In genomic region chr12:52834727-52835001, GRCh38 we compare ENCODE assay signal across 27 cellular contexts. TPM values are rescaled to one million over a fixed set of nuclear protein-coding genes. Genes with fewer than 3 reads are reported as not detected.
DNase-seq lines count a peak whose midpoint lies in the region; ATAC-seq and TF ChIP-seq lines count a peak whose summit lies in the region.
"Had no signal": no experiment of that assay in that cellular context is flagged by ENCODE, and none has a peak within 500 bp of the region (broad histone marks: within the 10 kb centered on the region; RNA-seq: fewer than 3 reads in every experiment).

No MANE protein-coding gene starts in this region.

- peaks cover 35% of the 10 kb centered on the region for H3K4me1 Mint-ChIP-seq in stimulated activated naive CD8-positive, alpha-beta T cell treated with anti-CD3 and anti-CD28 coated beads, Interleukin-15, Interleukin-2, amounts not matched to agents 100 ng/mL and 50 ng/mL, for 24 hours (ENCODE audit: low read depth)
- peaks cover 32% of the 10 kb centered on the region for H3K4me1 Mint-ChIP-seq in activated naive CD8-positive, alpha-beta T cell treated with anti-CD3 and anti-CD28 coated beads, Interleukin-2, amount 10 ng/mL, durations not matched to agents 7 days and 5 days
- H3K4me1 Mint-ChIP-seq: GM23338 had no signal

- DNase-seq in stimulated activated naive CD8-positive, alpha-beta T cell treated with anti-CD3 and anti-CD28 coated beads, Interleukin-15, Interleukin-2, amounts not matched to agents 100 U/mL and 50 U/mL, for 24 hours = no peak
- DNase-seq in activated naive CD8-positive, alpha-beta T cell treated with anti-CD3 and anti-CD28 coated beads, Interleukin-2, amount 10 ng/mL, durations not matched to agents 7 days and 5 days = no peak
- no peak for DNase-seq in smooth muscle cell (lab: John Stamatoyannopoulos, UW; ENCODE audit: unreplicated experiment)
- no peak for DNase-seq in HuH-7 (ENCODE audit: low spot score)
- no peak for DNase-seq in NCI-H187 (lab: John Stamatoyannopoulos, UW)
- DNase-seq: BE2C; CD4-positive, CD25-positive, alpha-beta regulatory T cell; COR-L47; DMS 273 treated with DMSO at 0.1 percent for 48 hours; DMS79 treated with DMSO at 0.1 percent for 48 hours; KG1; NCI-H1092; NCI-H1436 treated with DMSO at 0.1 percent for 48 hours; NCI-H2029; NCI-H226; NCI-H510A treated with DMSO at 0.1 percent for 48 hours; NCI-H748 treated with DMSO at 0.1 percent for 48 hours; PC-9; RPMI8226; SHP77 had no signal

- H3K27me3 Mint-ChIP-seq in stimulated activated naive CD8-positive, alpha-beta T cell treated with anti-CD3 and anti-CD28 coated beads, Interleukin-15, Interleukin-2, amounts not matched to agents 100 ng/mL and 50 ng/mL, for 24 hours = no peaks in the 10 kb centered on the region
- H3K27me3 Mint-ChIP-seq in activated naive CD8-positive, alpha-beta T cell treated with anti-CD3 and anti-CD28 coated beads, Interleukin-2, amount 10 ng/mL, durations not matched to agents 7 days and 5 days = peaks cover 5% of the 10 kb centered on the region

- POLR2A ChIA-PET in activated naive CD8-positive, alpha-beta T cell treated with anti-CD3 and anti-CD28 coated beads, Interleukin-2, amount 10 ng/mL, durations not matched to agents 7 days and 5 days (lab: Charles Lee) = no interaction called here

- H3K4me3 Mint-ChIP-seq in stimulated activated naive CD8-positive, alpha-beta T cell treated with anti-CD3 and anti-CD28 coated beads, Interleukin-15, Interleukin-2, amounts not matched to agents 100 ng/mL and 50 ng/mL, for 24 hours = no peak overlapping the region
- no peak overlapping the region for H3K4me3 Mint-ChIP-seq in activated naive CD8-positive, alpha-beta T cell treated with anti-CD3 and anti-CD28 coated beads, Interleukin-2, amount 10 ng/mL, durations not matched to agents 7 days and 5 days
- H3K4me3 Mint-ChIP-seq: CD4-positive, CD25-positive, alpha-beta regulatory T cell; GM23338 had no signal

- peak overlapping the region; percentile 97 for H3K27ac ChIP-seq in smooth muscle cell (ENCODE audit: low read depth)
- H3K27ac ChIP-seq: PC-9, SK-N-MC had no signal

- peak overlapping the region; percentile 88 for H3K27ac Mint-ChIP-seq in stimulated activated naive CD8-positive, alpha-beta T cell treated with anti-CD3 and anti-CD28 coated beads, Interleukin-15, Interleukin-2, amounts not matched to agents 100 ng/mL and 50 ng/mL, for 24 hours
- H3K27ac Mint-ChIP-seq in activated naive CD8-positive, alpha-beta T cell treated with anti-CD3 and anti-CD28 coated beads, Interleukin-2, amount 10 ng/mL, durations not matched to agents 7 days and 5 days = peak overlapping the region; percentile 30
- H3K27ac Mint-ChIP-seq: CD4-positive, CD25-positive, alpha-beta regulatory T cell; GM23338 had no signal

- peaks cover 16% of the 10 kb centered on the region for H3K4me1 ChIP-seq in smooth muscle cell (ENCODE audit: low read depth)
- H3K4me1 ChIP-seq: BE2C, HAP-1 had no signal

- no peak overlapping the region for H3K4me2 ChIP-seq in smooth muscle cell
- H3K4me2 ChIP-seq: GM23338, PC-9 had no signal

- H3K36me3 Mint-ChIP-seq in stimulated activated naive CD8-positive, alpha-beta T cell treated with anti-CD3 and anti-CD28 coated beads, Interleukin-15, Interleukin-2, amounts not matched to agents 100 ng/mL and 50 ng/mL, for 24 hours (ENCODE audit: low read depth) = no peaks in the 10 kb centered on the region
- no peaks in the 10 kb centered on the region for H3K36me3 Mint-ChIP-seq in activated naive CD8-positive, alpha-beta T cell treated with anti-CD3 and anti-CD28 coated beads, Interleukin-2, amount 10 ng/mL, durations not matched to agents 7 days and 5 days
- H3K36me3 Mint-ChIP-seq: CD4-positive, CD25-positive, alpha-beta regulatory T cell had no signal

- peaks cover 4% of the 10 kb centered on the region for H3F3A ChIP-seq in smooth muscle cell (ENCODE audit: low read depth)

- no peak for ATAC-seq in stimulated activated naive CD8-positive, alpha-beta T cell treated with anti-CD3 and anti-CD28 coated beads, Interleukin-15, Interleukin-2, amounts not matched to agents 100 U/mL and 50 U/mL, for 24 hours
- ATAC-seq in activated naive CD8-positive, alpha-beta T cell treated with anti-CD3 and anti-CD28 coated beads, Interleukin-2, amount 10 ng/mL, durations not matched to agents 7 days and 5 days (ENCODE audit: low read depth) = no peak
- ATAC-seq in HG02571 (IDR thresholded peaks at IDR 0.05; ENCODE audit: unreplicated experiment) = no peak
- ATAC-seq: GM12878, GM23338 had no signal

- H3K36me3 ChIP-seq in smooth muscle cell (ENCODE audit: low read depth) = no peaks in the 10 kb centered on the region
- H3K36me3 ChIP-seq: BE2C, HAP-1 had no signal

- H2AFZ ChIP-seq in smooth muscle cell (ENCODE audit: low read depth) = no peak overlapping the region
- H2AFZ ChIP-seq: GM23338, PC-9 had no signal

- no peak overlapping the region for H3K9ac ChIP-seq in smooth muscle cell (ENCODE audit: low read depth)

- no peak overlapping the region for H3K4me3 ChIP-seq in smooth muscle cell
- H3K4me3 ChIP-seq: GM12878, GM23338, HAP-1, PC-9, SK-N-MC had no signal

- no peaks in the 10 kb centered on the region for H4K20me1 ChIP-seq in smooth muscle cell (ENCODE audit: low read depth)

- 91% methylated on average over 4 of the region's 4 CpGs for WGBS in smooth muscle cell (ENCODE audit: low lambda C conversion rate)

- no peaks in the 10 kb centered on the region for H3K79me2 ChIP-seq in smooth muscle cell (ENCODE audit: low read depth)

- no peaks in the 10 kb centered on the region for H3K27me3 ChIP-seq in smooth muscle cell (ENCODE audit: low read depth)

- no peak for TF ChIP-seq CTCF in smooth muscle cell (IDR thresholded peaks at IDR 0.05; ENCODE audit: borderline replicate concordance, insufficient read depth, poor library complexity, severe bottlenecking)

- H3K9me3 Mint-ChIP-seq in stimulated activated naive CD8-positive, alpha-beta T cell treated with anti-CD3 and anti-CD28 coated beads, Interleukin-15, Interleukin-2, amounts not matched to agents 100 ng/mL and 50 ng/mL, for 24 hours = no peaks in the 10 kb centered on the region
- no peaks in the 10 kb centered on the region for H3K9me3 Mint-ChIP-seq in activated naive CD8-positive, alpha-beta T cell treated with anti-CD3 and anti-CD28 coated beads, Interleukin-2, amount 10 ng/mL, durations not matched to agents 7 days and 5 days
- H3K9me3 Mint-ChIP-seq: GM23338 had no signal

- no peaks in the 10 kb centered on the region for H3K9me3 ChIP-seq in smooth muscle cell (replicated peaks; ENCODE audit: low read depth)
- H3K9me3 ChIP-seq: BE2C, HAP-1 had no signal

RNA-seq across cellular contexts. Expression of gene KRT79, which starts 0.6 kb away (rescaled TPM):
- total RNA-seq in activated naive CD8-positive, alpha-beta T cell treated with anti-CD3 and anti-CD28 coated beads, Interleukin-2, amount 10 ng/mL, durations not matched to agents 7 days and 5 days = not detected
- total RNA-seq in smooth muscle cell = 0.85 and 3.4 TPM in 2 replicates
- polyA plus RNA-seq in smooth muscle cell = 4.1 and 5.5 TPM in 2 replicates
- total RNA-seq: A673; CD4-positive, CD25-positive, alpha-beta regulatory T cell; GM12878 had no signal
- polyA plus RNA-seq: CD4-positive, CD25-positive, alpha-beta regulatory T cell; GM23338 had no signal

RNA-seq across cellular contexts. Expression of gene KRT78, which starts 14.1 kb away (rescaled TPM):
- not detected for total RNA-seq in activated naive CD8-positive, alpha-beta T cell treated with anti-CD3 and anti-CD28 coated beads, Interleukin-2, amount 10 ng/mL, durations not matched to agents 7 days and 5 days
- total RNA-seq in smooth muscle cell = 1.2 and 2.7 TPM in 2 replicates
- 1.6 TPM in 1 of 2 replicates, not detected in the other for polyA plus RNA-seq in smooth muscle cell
- total RNA-seq: A673; CD4-positive, CD25-positive, alpha-beta regulatory T cell; GM12878; GM23338 had no signal
- polyA plus RNA-seq: CD4-positive, CD25-positive, alpha-beta regulatory T cell; GM23338 had no signal

RNA-seq across cellular contexts. Expression of gene KRT4, which starts 20.7 kb away (rescaled TPM):
- total RNA-seq in activated naive CD8-positive, alpha-beta T cell treated with anti-CD3 and anti-CD28 coated beads, Interleukin-2, amount 10 ng/mL, durations not matched to agents 7 days and 5 days = not detected
- total RNA-seq in smooth muscle cell = 0.45 TPM in 1 of 2 replicates, not detected in the other
- polyA plus RNA-seq in smooth muscle cell = not detected in 2 replicates
- total RNA-seq: A673; CD4-positive, CD25-positive, alpha-beta regulatory T cell; GM12878; GM23338 had no signal
- polyA plus RNA-seq: CD4-positive, CD25-positive, alpha-beta regulatory T cell; GM12878; GM23338 had no signal

RNA-seq across cellular contexts. Expression of gene KRT3, which starts 38.7 kb away (rescaled TPM):
- total RNA-seq in activated naive CD8-positive, alpha-beta T cell treated with anti-CD3 and anti-CD28 coated beads, Interleukin-2, amount 10 ng/mL, durations not matched to agents 7 days and 5 days = not detected
- total RNA-seq in smooth muscle cell = not detected in 2 replicates
- not detected in 2 replicates for polyA plus RNA-seq in smooth muscle cell
- total RNA-seq: A673; CD4-positive, CD25-positive, alpha-beta regulatory T cell; GM12878; GM23338 had no signal
- polyA plus RNA-seq: CD4-positive, CD25-positive, alpha-beta regulatory T cell; GM12878; GM23338 had no signal

RNA-seq across cellular contexts. Expression of gene KRT76, which starts 57.5 kb away (rescaled TPM):
- total RNA-seq in activated naive CD8-positive, alpha-beta T cell treated with anti-CD3 and anti-CD28 coated beads, Interleukin-2, amount 10 ng/mL, durations not matched to agents 7 days and 5 days = not detected
- not detected in 2 replicates for total RNA-seq in smooth muscle cell
- polyA plus RNA-seq in smooth muscle cell = not detected in 2 replicates
- total RNA-seq: A673; CD4-positive, CD25-positive, alpha-beta regulatory T cell; GM12878; GM23338; PC-9 had no signal
- polyA plus RNA-seq: CD4-positive, CD25-positive, alpha-beta regulatory T cell; GM12878; GM23338 had no signal
